ENCODE assay signal across 8 cellular contexts in genomic region chr19:4304509-4305252, GRCh38. TPM values are rescaled to one million over a fixed set of nuclear protein-coding genes. Genes with fewer than 3 reads are reported as not detected.
A peak's percentile ranks its signal among the peaks of the same experiment; 100 is the strongest.
DNase-seq lines count a peak whose midpoint lies in the region; ATAC-seq, FAIRE-seq and TF ChIP-seq lines count a peak whose summit lies in the region.

TSS of gene FSD1 (plus strand) at chr19:4304598. CDS start at chr19:4304747, 149 bp downstream.

- TF ChIP-seq CTCF in fibroblast of mammary gland (conservative IDR thresholded peaks at IDR 0.05; ENCODE audit: control insufficient read depth, insufficient read depth, low read depth, low read length) = no peak

- peak within 1 kb of the TSS; percentile 20 for H3K4me3 ChIP-seq in fibroblast of mammary gland (ENCODE audit: control insufficient read depth, low read depth, low read length)

- peak; percentile 5 for FAIRE-seq in GM18507 (lab: Jason Lieb, UNC)

- DNase-seq in A172 (ENCODE audit: low spot score) (peak; percentile 59), GM18507 (ENCODE audit: extremely low spot score, insufficient read length, low read depth) (peak; percentile 91), NCI-H774 (lab: John Stamatoyannopoulos, UW) (peak; percentile 29), fibroblast of mammary gland (ENCODE audit: low read depth) (peak; percentile 34), retina (peak; percentile 72), cerebellar nuclear complex (lab: John Stamatoyannopoulos, UW) (no peak)
- DNase-seq in activated CD8-positive, alpha-beta memory T cell treated with anti-CD3 and anti-CD28 coated beads, Interleukin-2, amount 50 U/mL, for 4 hours = peak; percentile 65

- ATAC-seq in GM18520 (IDR thresholded peaks at IDR 0.05; ENCODE audit: unreplicated experiment) = no peak

RNA-seq across cellular contexts. Expression of gene FSD1, which starts in this region (rescaled TPM):
- 43.2 and 61.1 TPM in 2 replicates for total RNA-seq in A172 (2014; rRNA removed; shearing (Covaris generic))

Comparison
In these comparisons a context has a peak if more than half of its experiments do, and no peak if none do; other contexts are left out.
1. DNase-seq: peak in A172 (single experiment), GM18507 (single experiment), NCI-H774 (single experiment), activated CD8-positive, alpha-beta memory T cell treated with anti-CD3 and anti-CD28 coated beads, Interleukin-2, amount 50 U/mL, for 4 hours (single experiment), fibroblast of mammary gland (single experiment) and retina (single experiment); none in cerebellar nuclear complex (0 of 2).